Comparison of ENCODE assay signal across 13 cellular contexts in genomic region chr1:26109229-26110164, GRCh38. TPM values are rescaled to one million over a fixed set of nuclear protein-coding genes. Genes with fewer than 3 reads are reported as not detected.
DNase-seq lines count a peak whose midpoint lies in the region; ATAC-seq and TF ChIP-seq lines count a peak whose summit lies in the region.
"Had no signal": no experiment of that assay in that cellular context is flagged by ENCODE, and none has a peak within 500 bp of the region (broad histone marks: within the 10 kb centered on the region; RNA-seq: fewer than 3 reads in every experiment).

No MANE protein-coding gene starts in this region.

- no peaks in the 10 kb centered on the region for H3K9me3 ChIP-seq in PC-3 (ENCODE audit: low read length)
- H3K9me3 ChIP-seq: ascending aorta had no signal

- no peaks in the 10 kb centered on the region for H3K27me3 Mint-ChIP-seq in activated T-cell treated with anti-CD3 and anti-CD28 coated beads, Interleukin-2, amount 50 U/mL, for 24 hours
- H3K27me3 Mint-ChIP-seq in effector memory CD8-positive, alpha-beta T cell, result no peaks in the 10 kb centered on the region
- H3K27me3 Mint-ChIP-seq in progenitor cell of endocrine pancreas, result no peaks in the 10 kb centered on the region

- no peak overlapping the region for H2AFZ ChIP-seq in PC-3 (ENCODE audit: low read length)

- peaks cover 4% of the 10 kb centered on the region for H3K36me3 ChIP-seq in PC-3 (ENCODE audit: low read depth, low read length)

- no peak overlapping the region for H3K27ac ChIP-seq in PC-3 (ENCODE audit: low read length)

- no peaks in the 10 kb centered on the region for H3K9me3 Mint-ChIP-seq in activated T-cell treated with anti-CD3 and anti-CD28 coated beads, Interleukin-2, amount 50 U/mL, for 24 hours
- H3K9me3 Mint-ChIP-seq in effector memory CD8-positive, alpha-beta T cell, result no peaks in the 10 kb centered on the region
- H3K9me3 Mint-ChIP-seq in progenitor cell of endocrine pancreas (ENCODE audit: low read depth), result no peaks in the 10 kb centered on the region

- no TSS peak for BruUV-seq in PC-3 (replicated peaks; lab: Mats Ljungman, UMichigan)

- DNase-seq in activated T-cell treated with anti-CD3 and anti-CD28 coated beads, Interleukin-2, amount 50 U/mL, for 24 hours, result no peak
- no peak for DNase-seq in activated T-cell treated with anti-CD3 and anti-CD28 coated beads, Interleukin-2, amount 50 U/mL, for 48 hours
- DNase-seq in PC-3 (no peak), progenitor cell of endocrine pancreas (ENCODE audit: low spot score, unreplicated experiment) (no peak), left lobe of liver (ENCODE audit: low spot score) (no peak), Kasumi-1 (lab: John Stamatoyannopoulos, UW) (no peak)
- no peak for DNase-seq in effector memory CD8-positive, alpha-beta T cell
- DNase-seq: activated CD4-positive, CD25-positive, alpha-beta regulatory T cell treated with anti-CD3 and anti-CD28 coated beads, Interleukin-2, amount 50 U/mL, for 72 hours; nucleus accumbens; stimulated activated naive CD4-positive, alpha-beta T cell treated with Interleukin-2 at 50 U/mL for 16 hours had no signal

- H3F3A ChIP-seq in PC-3 (ENCODE audit: low read length, unreplicated experiment), result no peaks in the 10 kb centered on the region

- no peaks in the 10 kb centered on the region for H3K27me3 ChIP-seq in PC-3 (ENCODE audit: low read length)
- H3K27me3 ChIP-seq: ascending aorta had no signal

- ATAC-seq in PC-3, result no peak
- ATAC-seq in effector memory CD8-positive, alpha-beta T cell (replicated peaks), result no peak
- no peak for ATAC-seq in GM21576 (IDR thresholded peaks at IDR 0.05; ENCODE audit: unreplicated experiment)
- ATAC-seq in left lobe of liver, result no peak

- no peaks in the 10 kb centered on the region for H3K9me2 ChIP-seq in PC-3 (replicated peaks; ENCODE audit: low read length)

- H3K4me2 ChIP-seq in PC-3 (ENCODE audit: low read length), result peak overlapping the region; percentile 84

- H3K4me1 Mint-ChIP-seq in activated T-cell treated with anti-CD3 and anti-CD28 coated beads, Interleukin-2, amount 50 U/mL, for 24 hours (ENCODE audit: low read depth), result peaks cover 34% of the 10 kb centered on the region
- peaks cover 14 to 22% of the 10 kb centered on the region in 2 donors for H3K4me1 Mint-ChIP-seq in effector memory CD8-positive, alpha-beta T cell (ENCODE audit: low read depth in 2 of 2)
- H3K4me1 Mint-ChIP-seq in progenitor cell of endocrine pancreas (ENCODE audit: low read depth), result peaks cover 21% of the 10 kb centered on the region

- peaks cover 23% of the 10 kb centered on the region for H3K79me2 ChIP-seq in PC-3 (ENCODE audit: low read length)

- peaks cover 20% of the 10 kb centered on the region for H3K4me1 ChIP-seq in PC-3 (ENCODE audit: insufficient read depth, low read length)

- H3K4me3 Mint-ChIP-seq in activated T-cell treated with anti-CD3 and anti-CD28 coated beads, Interleukin-2, amount 50 U/mL, for 24 hours, result peak overlapping the region; percentile 84
- peak overlapping the region; percentile 87 to 88 for H3K4me3 Mint-ChIP-seq in effector memory CD8-positive, alpha-beta T cell
- peak overlapping the region; percentile 91 for H3K4me3 Mint-ChIP-seq in progenitor cell of endocrine pancreas (ENCODE audit: low read depth)

- TF ChIP-seq CTCF in PC-3 (conservative IDR thresholded peaks at IDR 0.05; ENCODE audit: low read depth, low read length) (no peak), progenitor cell of endocrine pancreas (IDR thresholded peaks at IDR 0.05; ENCODE audit: unreplicated experiment) (no peak)

- intact Hi-C loops in PC-3 (cut with micrococcal nuclease), result loop anchor here (2.0 to 10.0 kb wide), 3 partner anchors 53 to 305 kb away; partner anchors contain the start of genes CEP85 and LIN28A

- H3K4me3 ChIP-seq in PC-3 (ENCODE audit: low read length), result peak overlapping the region; percentile 97; the same call in 1 of the 2 replicates

- H3K9ac ChIP-seq in PC-3 (ENCODE audit: low read length), result 0 out of 2 replicates have a peak overlapping the region, but pooled peaks have one; percentile 94

- POLR2A ChIA-PET in PC-3 (lab: Charles Lee; ENCODE audit: unreplicated experiment), result no interaction called here

- H3K36me3 Mint-ChIP-seq in activated T-cell treated with anti-CD3 and anti-CD28 coated beads, Interleukin-2, amount 50 U/mL, for 24 hours (ENCODE audit: low read depth), result peaks cover 24% of the 10 kb centered on the region
- H3K36me3 Mint-ChIP-seq in effector memory CD8-positive, alpha-beta T cell (ENCODE audit: insufficient read depth), result peaks cover 4% of the 10 kb centered on the region
- H3K36me3 Mint-ChIP-seq in progenitor cell of endocrine pancreas (ENCODE audit: insufficient read depth), result peaks cover 3% of the 10 kb centered on the region

- CTCF ChIA-PET in PC-3 (lab: Charles Lee), result interaction anchor here (0.6 kb wide), 1 partner anchor 11 kb away, joined by 3 read pairs; no protein-coding TSS in a partner anchor

- H4K20me1 ChIP-seq in PC-3 (ENCODE audit: low read length), result no peaks in the 10 kb centered on the region

- H3K27ac Mint-ChIP-seq in activated T-cell treated with anti-CD3 and anti-CD28 coated beads, Interleukin-2, amount 50 U/mL, for 24 hours, result no peak overlapping the region
- H3K27ac Mint-ChIP-seq in effector memory CD8-positive, alpha-beta T cell, result peak overlapping the region in 1 of 2 donors; percentile 56
- H3K27ac Mint-ChIP-seq in progenitor cell of endocrine pancreas, result peak overlapping the region; percentile 96

RNA-seq across cellular contexts. Expression of gene PDIK1L, which starts 2.1 kb away (rescaled TPM):
- total RNA-seq in PC-3 (2014; rRNA removed) (4.1 and 5.2 TPM in 2 replicates), progenitor cell of endocrine pancreas (15.2 and 17.2 TPM in 2 replicates), left lobe of liver (6.3 TPM)

RNA-seq across cellular contexts. Expression of gene TRIM63, which starts 42.1 kb away (rescaled TPM):
- not detected in 2 replicates for total RNA-seq in PC-3 (2014; rRNA removed)
- total RNA-seq in progenitor cell of endocrine pancreas, result not detected in 2 replicates
- total RNA-seq in left lobe of liver, result 0.20 TPM
- total RNA-seq: ascending aorta, H1 had no signal

RNA-seq across cellular contexts. Expression of gene FAM110D, which starts 49.4 kb away (rescaled TPM):
- total RNA-seq in PC-3 (2014; rRNA removed) (not detected in 2 replicates), progenitor cell of endocrine pancreas (0.33 and 0.36 TPM in 2 replicates), left lobe of liver (0.28 TPM)

RNA-seq across cellular contexts. Expression of gene C1orf232, which starts 59.3 kb away (rescaled TPM):
- total RNA-seq in PC-3 (2014; rRNA removed) (not detected in 2 replicates), progenitor cell of endocrine pancreas (not detected in 2 replicates), left lobe of liver (not detected)
- total RNA-seq: ascending aorta, H1 had no signal
